12 cellular contexts compared by ENCODE assay signal in genomic region chr4:56183344-56183959, GRCh38.
DNase-seq lines count a peak whose midpoint lies in the region; ATAC-seq lines count a peak whose summit lies in the region.
"Had no signal": no experiment of that assay in that cellular context is flagged by ENCODE, and none has a peak within 500 bp of the region (broad histone marks: within the 10 kb centered on the region; RNA-seq: fewer than 3 reads in every experiment).

No MANE protein-coding gene starts in this region.

- DNase-seq in HuH-7 (ENCODE audit: low spot score) (peak; percentile 34), iPS-NIHi7 (ENCODE audit: extremely low spot score) (peak; percentile 24), NCI-H1930 (lab: John Stamatoyannopoulos, UW) (no peak), cerebellar cortex (ENCODE audit: low spot score) (no peak)
- DNase-seq in activated T-cell treated with anti-CD3 and anti-CD28 coated beads, Interleukin-2, amount 50 U/mL, for 48 hours = no peak
- DNase-seq: DND-41; naive thymus-derived CD8-positive, alpha-beta T cell; NCI-H526 had no signal

- ATAC-seq in GM18502 (IDR thresholded peaks at IDR 0.05; ENCODE audit: poor library complexity, unreplicated experiment) = peak; percentile 90
- ATAC-seq in GM21619 (IDR thresholded peaks at IDR 0.05; ENCODE audit: unreplicated experiment) = peak; percentile 71
- no peak for ATAC-seq in HG03521 (IDR thresholded peaks at IDR 0.05; ENCODE audit: unreplicated experiment)
- ATAC-seq: gastroesophageal sphincter; naive thymus-derived CD8-positive, alpha-beta T cell had no signal

Comparison
In these comparisons a context has a peak if more than half of its experiments do, and no peak if none do; other contexts are left out.
1. DNase-seq: peak in HuH-7 (single experiment) and iPS-NIHi7 (single experiment); none in activated T-cell treated with anti-CD3 and anti-CD28 coated beads, Interleukin-2, amount 50 U/mL, for 48 hours (0 of 2), NCI-H1930 (0 of 2) and cerebellar cortex (single experiment).